Comparison of ENCODE assay signal across 33 cellular contexts in genomic region chr1:53460211-53460634, GRCh38. TPM values are rescaled to one million over a fixed set of nuclear protein-coding genes. Genes with fewer than 3 reads are reported as not detected.
"Had no signal": no experiment of that assay in that cellular context is flagged by ENCODE, and none has a peak within 500 bp of the region (broad histone marks: within the 10 kb centered on the region; RNA-seq: fewer than 3 reads in every experiment).

No MANE protein-coding gene starts in this region.

- H3K27ac Mint-ChIP-seq: activated CD4-positive, alpha-beta T cell treated with anti-CD3 and anti-CD28 coated beads, Interleukin-2, amount 10 ng/mL, durations not matched to agents 24 days and 14 days; activated CD8-positive, alpha-beta T cell treated with anti-CD3 and anti-CD28 coated beads for 36 hours; activated naive CD4-positive, alpha-beta T cell treated with anti-CD3 and anti-CD28 coated beads, Interleukin-2, amount 10 ng/mL, durations not matched to agents 7 days and 5 days; activated naive CD8-positive, alpha-beta T cell; activated naive CD8-positive, alpha-beta T cell treated with anti-CD3 and anti-CD28 coated beads, Interleukin-2, amount 50 U/mL, for 24 hours; T-helper 1 cell treated with Interleukin-12 subunit alpha and Interleukin-12 subunit beta and Interleukin-4 antibody, amounts not matched to agents 30 μg/mL and 1 μg/mL, for 36 hours; T-helper 2 cell treated with Interferon-gamma antibody and Interleukin-4, amounts not matched to agents 5 μg/mL and 100 μg/mL, for 36 hours had no signal

- ATAC-seq: activated CD8-positive, alpha-beta T cell treated with anti-CD3 and anti-CD28 coated beads for 36 hours; activated naive CD8-positive, alpha-beta T cell treated with anti-CD3 and anti-CD28 coated beads, Interleukin-2, amount 50 U/mL, for 24 hours; PC-3 had no signal

- H3K4me3 Mint-ChIP-seq: activated CD4-positive, alpha-beta T cell treated with anti-CD3 and anti-CD28 coated beads, Interleukin-2, amount 10 ng/mL, durations not matched to agents 24 days and 14 days; activated CD8-positive, alpha-beta T cell treated with anti-CD3 and anti-CD28 coated beads for 36 hours; activated naive CD4-positive, alpha-beta T cell treated with anti-CD3 and anti-CD28 coated beads, Interleukin-2, amount 10 ng/mL, durations not matched to agents 7 days and 5 days; activated naive CD8-positive, alpha-beta T cell; activated naive CD8-positive, alpha-beta T cell treated with anti-CD3 and anti-CD28 coated beads, Interleukin-2, amount 50 U/mL, for 24 hours; central memory CD8-positive, alpha-beta T cell; T-helper 1 cell treated with Interleukin-12 subunit alpha and Interleukin-12 subunit beta and Interleukin-4 antibody, amounts not matched to agents 30 μg/mL and 1 μg/mL, for 36 hours; T-helper 2 cell treated with Interferon-gamma antibody and Interleukin-4, amounts not matched to agents 5 μg/mL and 100 μg/mL, for 36 hours had no signal

- FAIRE-seq: TTC549 had no signal

- H3K4me3 ChIP-seq: Peyer's patch, SJSA1 had no signal

- H3K27me3 Mint-ChIP-seq: activated CD8-positive, alpha-beta T cell treated with anti-CD3 and anti-CD28 coated beads for 36 hours; central memory CD8-positive, alpha-beta T cell had no signal

- H3K36me3 Mint-ChIP-seq: activated naive CD4-positive, alpha-beta T cell treated with anti-CD3 and anti-CD28 coated beads, Interleukin-2, amount 10 ng/mL, durations not matched to agents 7 days and 5 days; activated naive CD8-positive, alpha-beta T cell had no signal

- H3K4me1 ChIP-seq: Peyer's patch, SJSA1 had no signal

- H3K9me3 ChIP-seq: Peyer's patch, SJSA1, SK-N-SH had no signal

- H3K27me3 ChIP-seq: brain microvascular endothelial cell, Peyer's patch, SJSA1 had no signal

- H3K36me3 ChIP-seq: brain microvascular endothelial cell, Peyer's patch, SJSA1 had no signal

- H3K4me1 Mint-ChIP-seq: activated CD4-positive, alpha-beta T cell treated with anti-CD3 and anti-CD28 coated beads, Interleukin-2, amount 10 ng/mL, durations not matched to agents 24 days and 14 days; activated naive CD4-positive, alpha-beta T cell treated with anti-CD3 and anti-CD28 coated beads, Interleukin-2, amount 10 ng/mL, durations not matched to agents 7 days and 5 days; activated naive CD8-positive, alpha-beta T cell treated with anti-CD3 and anti-CD28 coated beads, Interleukin-2, amount 50 U/mL, for 24 hours; central memory CD8-positive, alpha-beta T cell had no signal

- H3K27ac ChIP-seq: brain microvascular endothelial cell, Peyer's patch, SJSA1 had no signal

- DNase-seq: activated CD4-positive, alpha-beta T cell treated with anti-CD3 and anti-CD28 coated beads, Interleukin-2, amount 10 ng/mL, durations not matched to agents 24 days and 14 days; activated CD4-positive, alpha-beta T cell treated with anti-CD3 and anti-CD28 coated beads, Interleukin-2, amount 50 U/mL, for 4 hours; activated CD8-positive, alpha-beta T cell treated with anti-CD3 and anti-CD28 coated beads for 36 hours; activated effector memory CD4-positive, alpha-beta T cell treated with Interleukin-2 at 50 U/mL for 16 hours; activated naive CD4-positive, alpha-beta T cell treated with anti-CD3 and anti-CD28 coated beads, Interleukin-2, amount 10 ng/mL, durations not matched to agents 7 days and 5 days; activated naive CD8-positive, alpha-beta T cell treated with anti-CD3 and anti-CD28 coated beads, Interleukin-2, amount 50 U/mL, for 24 hours; activated T-cell treated with anti-CD3 and anti-CD28 coated beads for 4 hours; activated T-cell treated with anti-CD3 and anti-CD28 coated beads, Interleukin-2, amount 50 U/mL, for 48 hours; anterior cingulate cortex; brain microvascular endothelial cell; NCI-H1092 treated with DMSO at 0.1 percent for 48 hours; NCI-H1417; NCI-H146; NCI-H187; NCI-H2029 treated with DMSO at 0.1 percent for 48 hours; NCI-H2107; NCI-H2171; NCI-H510A; NCI-H526; NCI-H748 treated with DMSO at 0.1 percent for 48 hours; NK-92 treated with Interleukin-12 subunit alpha and Interleukin-12 subunit beta, amount 100 ng/mL, for 24 hours; PC-3; Peyer's patch; RPMI8226; SHP77 treated with DMSO at 0.1 percent for 48 hours; SK-N-SH had no signal

- H3K9ac ChIP-seq: SK-N-SH had no signal

- H3K9me3 Mint-ChIP-seq: activated CD4-positive, alpha-beta T cell treated with anti-CD3 and anti-CD28 coated beads, Interleukin-2, amount 10 ng/mL, durations not matched to agents 24 days and 14 days; activated CD8-positive, alpha-beta T cell treated with anti-CD3 and anti-CD28 coated beads for 36 hours; activated naive CD4-positive, alpha-beta T cell treated with anti-CD3 and anti-CD28 coated beads, Interleukin-2, amount 10 ng/mL, durations not matched to agents 7 days and 5 days; activated naive CD8-positive, alpha-beta T cell treated with anti-CD3 and anti-CD28 coated beads, Interleukin-2, amount 50 U/mL, for 24 hours; central memory CD8-positive, alpha-beta T cell; T-helper 1 cell treated with Interleukin-12 subunit alpha and Interleukin-12 subunit beta and Interleukin-4 antibody, amounts not matched to agents 30 μg/mL and 1 μg/mL, for 36 hours; T-helper 2 cell treated with Interferon-gamma antibody and Interleukin-4, amounts not matched to agents 5 μg/mL and 100 μg/mL, for 36 hours had no signal

- H3K4me2 ChIP-seq: SK-N-SH had no signal

RNA-seq across cellular contexts. Expression of gene DMRTB1, which starts 1.0 kb away (rescaled TPM):
- total RNA-seq: activated CD4-positive, alpha-beta T cell treated with anti-CD3 and anti-CD28 coated beads, Interleukin-2, amount 10 ng/mL, durations not matched to agents 24 days and 14 days; activated CD8-positive, alpha-beta T cell treated with anti-CD3 and anti-CD28 coated beads for 36 hours; M059J; PC-3; Peyer's patch; SJSA1 had no signal
- polyA plus RNA-seq: SK-N-SH had no signal
